20 cellular contexts compared by ENCODE assay signal in genomic region chr2:66531156-66531555, GRCh38.
"Had no signal": no experiment of that assay in that cellular context is flagged by ENCODE, and none has a peak within 500 bp of the region (broad histone marks: within the 10 kb centered on the region; RNA-seq: fewer than 3 reads in every experiment).

No MANE protein-coding gene starts in this region.

- H3K4me2 ChIP-seq: hepatocyte had no signal

- H3K4me3 ChIP-seq: breast epithelium, hepatocyte, mucosa of descending colon, skin epidermis, tibial nerve had no signal

- H3K4me1 Mint-ChIP-seq: naive thymus-derived CD4-positive, alpha-beta T cell had no signal

- H2AFZ ChIP-seq: hepatocyte had no signal

- ATAC-seq: activated CD4-positive, CD25-positive, alpha-beta regulatory T cell treated with anti-CD3 and anti-CD28 coated beads, Interleukin-2, amount 50 U/mL, for 24 hours; esophagus mucosa; left lobe of liver; mucosa of descending colon; naive thymus-derived CD4-positive, alpha-beta T cell; right cardiac atrium had no signal

- H3K36me3 ChIP-seq: breast epithelium, tibial nerve had no signal

- H3K27me3 ChIP-seq: breast epithelium, hepatocyte, tibial nerve had no signal

- DNase-seq: activated CD4-positive, alpha-beta T cell treated with anti-CD3 and anti-CD28 coated beads, Interleukin-2, amount 50 U/mL, for 1 hour; activated naive CD4-positive, alpha-beta T cell treated with Interleukin-2 at 50 U/mL for 16 hours; anterior cingulate cortex; dermis blood vessel endothelial cell; mucosa of descending colon; naive thymus-derived CD4-positive, alpha-beta T cell; nucleus accumbens; right cardiac atrium; stimulated activated CD4-positive, alpha-beta T cell treated with anti-CD3 and anti-CD28 coated beads, Interleukin-15, amount 100 ng/mL, for 24 hours; stimulated activated CD4-positive, alpha-beta T cell treated with anti-CD3 and anti-CD28 coated beads, Interleukin-4, amount 100 ng/mL, for 1 hour; stimulated activated naive CD4-positive, alpha-beta T cell; substantia nigra had no signal

- H3K27ac Mint-ChIP-seq: naive thymus-derived CD4-positive, alpha-beta T cell had no signal

- H3K9me3 ChIP-seq: breast epithelium, mucosa of descending colon, tibial nerve had no signal

- H3K4me1 ChIP-seq: tibial nerve had no signal

- H3K27ac ChIP-seq: breast epithelium, hepatocyte, skin epidermis, tibial nerve had no signal

- H3K36me3 Mint-ChIP-seq: naive thymus-derived CD4-positive, alpha-beta T cell had no signal

- H3K4me3 Mint-ChIP-seq: naive thymus-derived CD4-positive, alpha-beta T cell had no signal

- FAIRE-seq: keratinocyte had no signal
